In genomic region chr12:79655036-79655435, GRCh38 we compare ENCODE assay signal across 1 cellular context.
TF ChIP-seq lines count a peak whose summit lies in the region.

No MANE protein-coding gene starts in this region.

TF ChIP-seq in WTC11, 78 proteins besides CTCF, POLR2A, EP300 and RAD21 (continued from another document):
- no peak for TF ChIP-seq ZNF425 (CRISPR knock-in tag; conservative IDR thresholded peaks at IDR 0.05)
- TF ChIP-seq USF2 (CRISPR knock-in tag; IDR thresholded peaks at IDR 0.05) = no peak
- TF ChIP-seq HMGA2 (CRISPR knock-in tag; IDR thresholded peaks at IDR 0.05) = no peak
TF ChIP-seq in WTC11: peak in this region for 0.
